ENCODE assay signal across 12 cellular contexts in the genomic region with DNA sequence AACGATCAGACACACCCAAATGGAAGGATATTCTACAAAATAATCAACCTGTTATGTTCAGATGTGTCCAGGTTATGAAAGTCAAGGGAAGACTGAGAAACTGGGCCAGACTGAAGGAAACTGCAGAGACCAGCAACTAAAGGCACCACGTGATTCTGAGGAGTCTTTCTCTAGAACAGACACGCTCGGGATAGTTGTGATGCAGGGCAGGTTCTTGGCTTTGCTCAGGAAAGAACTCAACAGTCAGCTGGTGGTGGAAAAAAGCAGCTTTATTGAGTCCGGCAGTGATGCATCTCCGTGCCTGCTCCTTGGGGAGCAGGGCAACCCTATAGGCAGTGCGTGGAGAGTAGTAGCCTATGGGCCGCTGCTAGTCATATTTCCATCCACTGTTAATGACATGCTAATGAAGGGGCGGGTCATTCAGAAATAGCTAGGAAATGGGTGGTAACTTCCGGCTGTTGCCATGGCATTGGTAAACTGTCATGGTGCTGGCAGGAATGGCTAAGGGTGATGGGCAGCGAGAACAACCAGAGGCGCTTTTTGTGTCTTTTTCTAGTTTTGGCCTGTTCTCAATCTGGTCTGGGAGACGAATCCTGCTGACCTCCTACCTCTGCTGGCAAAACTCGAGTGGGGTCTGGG. TPM values are rescaled to one million over a fixed set of nuclear protein-coding genes. Genes with fewer than 3 reads are reported as not detected.
"Had no signal": no experiment of that assay in that cellular context is flagged by ENCODE, and none has a peak within 500 bp of the region (broad histone marks: within the 10 kb centered on the region; RNA-seq: fewer than 3 reads in every experiment).

No MANE protein-coding gene starts in this region.

- H3K4me2 ChIP-seq: SK-N-SH had no signal

- H3K4me3 ChIP-seq: lung, sigmoid colon had no signal

- H3K4me3 Mint-ChIP-seq: activated CD4-positive, alpha-beta T cell treated with anti-CD3 and anti-CD28 coated beads, Interleukin-2, amount 10 ng/mL, durations not matched to agents 7 days and 5 days; activated T-helper 17 cell treated with anti-CD3 and anti-CD28 coated beads, Interleukin-2, amount 50 U/mL, for 72 hours; nephron had no signal

- H3K27ac Mint-ChIP-seq: activated CD4-positive, alpha-beta T cell treated with anti-CD3 and anti-CD28 coated beads, Interleukin-2, amount 10 ng/mL, durations not matched to agents 7 days and 5 days; activated T-helper 17 cell treated with anti-CD3 and anti-CD28 coated beads, Interleukin-2, amount 50 U/mL, for 72 hours had no signal

- H3K27me3 Mint-ChIP-seq: activated CD4-positive, alpha-beta T cell treated with anti-CD3 and anti-CD28 coated beads, Interleukin-2, amount 10 ng/mL, durations not matched to agents 7 days and 5 days; activated T-helper 17 cell treated with anti-CD3 and anti-CD28 coated beads, Interleukin-2, amount 50 U/mL, for 72 hours had no signal

- DNase-seq: activated CD4-positive, alpha-beta T cell treated with anti-CD3 and anti-CD28 coated beads, Interleukin-2, amount 10 ng/mL, durations not matched to agents 7 days and 5 days; activated CD4-positive, CD25-positive, alpha-beta regulatory T cell; activated naive CD4-positive, alpha-beta T cell treated with anti-CD3 and anti-CD28 coated beads, Interleukin-2, amount 50 U/mL, for 16 hours; left cardiac atrium; sigmoid colon; SK-N-SH; stimulated activated naive CD8-positive, alpha-beta T cell treated with anti-CD3 and anti-CD28 coated beads, Interleukin-15, Interleukin-2, amounts not matched to agents 100 U/mL and 50 U/mL, for 24 hours; T-helper 1 cell had no signal

- H3K9me3 ChIP-seq: sigmoid colon, SK-N-SH had no signal

- H3K27ac ChIP-seq: sigmoid colon had no signal

- H3K9me3 Mint-ChIP-seq: activated T-helper 17 cell treated with anti-CD3 and anti-CD28 coated beads, Interleukin-2, amount 50 U/mL, for 72 hours had no signal

- ATAC-seq: activated T-helper 17 cell treated with anti-CD3 and anti-CD28 coated beads, Interleukin-2, amount 50 U/mL, for 72 hours; esophagus mucosa; left cardiac atrium; stimulated activated naive CD8-positive, alpha-beta T cell treated with anti-CD3 and anti-CD28 coated beads, Interleukin-15, Interleukin-2, amounts not matched to agents 100 U/mL and 50 U/mL, for 24 hours had no signal

- H3K36me3 ChIP-seq: sigmoid colon had no signal

- H3K27me3 ChIP-seq: sigmoid colon had no signal

- H3K9ac ChIP-seq: SK-N-SH had no signal

RNA-seq across cellular contexts. Expression of gene ACKR3, which starts 11.6 kb away (rescaled TPM):
- polyA plus RNA-seq: SK-N-SH had no signal
